13 cellular contexts compared by ENCODE assay signal in the genomic region with DNA sequence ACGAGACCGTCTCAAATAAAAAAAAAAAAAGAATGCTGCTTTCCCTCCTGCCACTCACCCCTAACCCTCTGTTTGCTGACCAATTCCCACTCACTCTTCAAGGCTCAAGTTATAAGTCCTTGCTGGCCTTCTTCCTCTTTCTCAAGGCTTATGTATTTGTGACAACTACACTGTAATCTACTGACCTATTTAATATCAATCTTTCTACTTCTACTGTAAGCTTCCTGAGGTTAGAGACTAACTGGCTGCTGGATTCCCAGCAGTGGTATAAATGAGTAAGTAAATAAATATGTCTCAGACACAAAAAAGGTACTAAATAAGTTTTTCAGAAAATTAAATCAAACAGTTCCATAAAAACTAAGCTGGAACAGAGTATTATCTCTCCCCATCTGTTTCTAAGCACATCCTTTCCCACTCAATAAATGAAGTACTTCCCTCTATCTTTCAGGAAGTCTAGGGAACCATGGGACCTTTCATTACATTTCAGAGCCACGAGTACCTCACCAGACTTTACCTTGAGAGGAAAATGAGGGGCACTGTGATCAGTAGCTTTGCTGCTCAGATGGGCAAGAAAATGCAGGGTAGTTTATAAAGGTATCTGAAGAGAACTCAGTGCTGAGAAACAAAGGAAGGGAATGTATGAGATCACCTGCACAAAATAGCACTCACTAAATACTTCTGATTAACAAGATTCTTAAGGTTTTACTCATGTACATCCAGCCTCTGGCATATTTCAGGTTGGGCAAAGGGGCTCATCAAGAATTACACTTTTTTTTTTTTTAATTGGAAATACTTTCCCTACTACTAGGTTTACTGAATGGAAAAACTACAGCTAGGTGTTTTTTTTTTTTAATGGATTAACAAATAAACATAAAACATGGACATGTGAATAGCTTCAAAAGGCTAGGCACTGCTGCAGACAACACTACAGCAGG. TPM values are rescaled to one million over a fixed set of nuclear protein-coding genes. Genes with fewer than 3 reads are reported as not detected.
DNase-seq lines count a peak whose midpoint lies in the region; ATAC-seq and TF ChIP-seq lines count a peak whose summit lies in the region.
"Had no signal": no experiment of that assay in that cellular context is flagged by ENCODE, and none has a peak within 500 bp of the region (broad histone marks: within the 10 kb centered on the region; RNA-seq: fewer than 3 reads in every experiment).

No MANE protein-coding gene starts in this region.

- H3K4me1 Mint-ChIP-seq in H9, result peaks cover 0 to 8% of the 10 kb centered on the region in 2 experiments; a peak in 2 of 4 replicates

- no peak overlapping the region for H4K91ac ChIP-seq in H9 (ENCODE audit: insufficient read length, low read depth, low read length)

- no peak overlapping the region for H3K4ac ChIP-seq in H9 (ENCODE audit: low read depth, low read length)

- no peak overlapping the region for H2BK15ac ChIP-seq in H9 (ENCODE audit: low read depth, low read length)

- H3K9ac ChIP-seq in H9 (ENCODE audit: extremely low read depth, insufficient read length, low read length), result no peak overlapping the region
- H3K9ac ChIP-seq: neural progenitor cell had no signal

- H3K14ac ChIP-seq in H9 (ENCODE audit: insufficient read depth, low read length), result no peak overlapping the region

- H3K4me1 ChIP-seq in H9 (ENCODE audit: insufficient read depth, low read length), result no peaks in the 10 kb centered on the region
- H3K4me1 ChIP-seq in SJSA1 (replicated peaks), result peaks cover 13% of the 10 kb centered on the region
- H3K4me1 ChIP-seq in psoas muscle, result peaks cover 32% of the 10 kb centered on the region
- peaks cover 0 to 2% of the 10 kb centered on the region in 2 donors for H3K4me1 ChIP-seq in aorta (ENCODE audit: control insufficient read depth in 1 of 2, insufficient read depth in 2 of 2, low read length in 2 of 2)
- H3K4me1 ChIP-seq: neural progenitor cell had no signal

- peak in 2 of 4 donors; percentile 6 to 59 for ATAC-seq in psoas muscle
- ATAC-seq in GM18498 (IDR thresholded peaks at IDR 0.05; ENCODE audit: unreplicated experiment), result no peak
- no peak for ATAC-seq in aorta (ENCODE audit: low FRiP score)
- ATAC-seq: T-cell had no signal

- no peaks in the 10 kb centered on the region for H3K23me2 ChIP-seq in H9 (ENCODE audit: insufficient read length, low read depth, low read length, poor library complexity, severe bottlenecking)

- H2BK12ac ChIP-seq in H9 (ENCODE audit: insufficient read length, low read depth, low read length), result no peak overlapping the region

- H2AFZ ChIP-seq in H9 (ENCODE audit: low read length), result no peak overlapping the region
- H2AFZ ChIP-seq: neural progenitor cell had no signal

- no peak overlapping the region for H3K18ac ChIP-seq in H9 (ENCODE audit: insufficient read length, low read depth, low read length)

- no peak overlapping the region for H2BK20ac ChIP-seq in H9 (ENCODE audit: low read depth, low read length, poor library complexity, severe bottlenecking)

- no peak for TF ChIP-seq POLR2A in lower leg skin (IDR thresholded peaks at IDR 0.05)

- H2AK5ac ChIP-seq in H9 (ENCODE audit: insufficient read length, low read length), result no peak overlapping the region

- H3K27me3 Mint-ChIP-seq in H9 (ENCODE audit: low read depth), result no peaks in the 10 kb centered on the region
- H3K27me3 Mint-ChIP-seq: T-cell had no signal

- no peak overlapping the region for H3T11ph ChIP-seq in H9 (ENCODE audit: low read length)

- no peak overlapping the region for H3K56ac ChIP-seq in H9 (ENCODE audit: insufficient read length, low read depth, low read length)

- no peaks in the 10 kb centered on the region for H3K9me3 Mint-ChIP-seq in H9
- H3K9me3 Mint-ChIP-seq: neural progenitor cell, T-cell had no signal

- H3K36me3 Mint-ChIP-seq in H9 (ENCODE audit: insufficient read depth in 1 of 3, low read depth in 3 of 3), result no peaks in the 10 kb centered on the region
- H3K36me3 Mint-ChIP-seq: neural progenitor cell, T-cell had no signal

- no peak for TF ChIP-seq CTCF in H9 (conservative IDR thresholded peaks at IDR 0.05)
- TF ChIP-seq CTCF in epithelial cell of esophagus (IDR thresholded peaks at IDR 0.05; ENCODE audit: insufficient read depth, low read depth, low read length, missing control alignments), result no peak
- TF ChIP-seq CTCF in psoas muscle (IDR thresholded peaks at IDR 0.05), result no peak
- no peak for TF ChIP-seq CTCF in lower leg skin (IDR thresholded peaks at IDR 0.05)

- peaks cover 2% of the 10 kb centered on the region; the same call in 1 of the 2 replicates for H3K79me2 ChIP-seq in H9 (ENCODE audit: insufficient read depth, low read length)

- H3K79me1 ChIP-seq in H9 (ENCODE audit: insufficient read depth, low read depth, low read length, poor library complexity, severe bottlenecking), result peaks cover 3% of the 10 kb centered on the region

- intact Hi-C loops in psoas muscle (cut with DNase I) (no loop called here), lower leg skin (cut with DNase I; ENCODE audit: low total_unique reads) (no loop called here), aorta (cut with DNase I) (no loop called here)

- no peak overlapping the region for H3K23ac ChIP-seq in H9 (ENCODE audit: insufficient read length, low read depth, low read length)

- DNase-seq in H9, result no peak
- DNase-seq in SJSA1 (ENCODE audit: low read depth in 1 of 2, low spot score in 2 of 2), result peak in 1 of 2 experiments; percentile 39
- peak; percentile 83 for DNase-seq in epithelial cell of esophagus (ENCODE audit: low read depth)
- no peak for DNase-seq in psoas muscle
- no peak for DNase-seq in lower leg skin (ENCODE audit: low spot score in 2 of 2)
- no peak for DNase-seq in NCI-H1048 (lab: John Stamatoyannopoulos, UW)
- no peak for DNase-seq in aorta
- DNase-seq: GF-D8, hippocampal formation, T-cell, thyroid gland had no signal

- no peak overlapping the region for H4K8ac ChIP-seq in H9 (replicated peaks; ENCODE audit: insufficient read length, low read depth, low read length)

- no peak overlapping the region for H2BK120ac ChIP-seq in H9 (ENCODE audit: low read depth, low read length, poor library complexity, severe bottlenecking)

- H3K4me3 Mint-ChIP-seq in H9, result no peak overlapping the region
- H3K4me3 Mint-ChIP-seq: neural progenitor cell, T-cell had no signal

- H3K36me3 ChIP-seq in SJSA1 (peaks cover 7% of the 10 kb centered on the region), psoas muscle (ENCODE audit: insufficient read depth in 1 of 2, low read depth in 1 of 2) (peaks cover 0 to 34% of the 10 kb centered on the region in 2 donors), aorta (ENCODE audit: control insufficient read depth in 1 of 2, insufficient read depth in 2 of 2, low read length in 1 of 2) (no peaks in the 10 kb centered on the region)
- H3K36me3 ChIP-seq: neural progenitor cell, thyroid gland had no signal

- WGBS in H9 (ENCODE audit: extremely low coverage, insufficient read length, low lambda C conversion rate), result no CpG with 5 or more reads among the region's 3 CpGs
- WGBS in psoas muscle, 3 donors, result 40 to 69% (median 55%) methylated on average over 3 of the region's 3 CpGs
- WGBS in lower leg skin, 2 donors, result 74 to 76% methylated on average over 3 of the region's 3 CpGs
- WGBS in aorta, 2 donors, result 35 to 41% methylated on average over 3 of the region's 3 CpGs

- no peaks in the 10 kb centered on the region for H4K20me1 ChIP-seq in H9 (ENCODE audit: control insufficient read depth, insufficient read depth, insufficient read length)

- no peaks in the 10 kb centered on the region for H3K9me3 ChIP-seq in H9 (ENCODE audit: control insufficient read depth, low read depth, low read length)
- H3K9me3 ChIP-seq in SJSA1 (replicated peaks), result no peaks in the 10 kb centered on the region
- no peaks in the 10 kb centered on the region for H3K9me3 ChIP-seq in psoas muscle
- no peaks in the 10 kb centered on the region for H3K9me3 ChIP-seq in aorta (ENCODE audit: control insufficient read depth, low read length)
- H3K9me3 ChIP-seq: thyroid gland had no signal

- peak overlapping the region; percentile 25 to 59 (median 30); a peak in 2 of 7 replicates for H3K27ac Mint-ChIP-seq in H9
- H3K27ac Mint-ChIP-seq: neural progenitor cell had no signal

- no peak overlapping the region for H3K4me2 ChIP-seq in H9 (ENCODE audit: insufficient read depth, insufficient read length, low read length)
- H3K4me2 ChIP-seq: neural progenitor cell had no signal

- H3K27me3 ChIP-seq in H9 (ENCODE audit: insufficient read depth, low read length) (no peaks in the 10 kb centered on the region), SJSA1 (replicated peaks) (no peaks in the 10 kb centered on the region), psoas muscle (ENCODE audit: insufficient read depth in 3 of 3, low read length in 2 of 3) (no peaks in the 10 kb centered on the region), aorta (ENCODE audit: control insufficient read depth in 1 of 2, insufficient read depth in 2 of 2, low read length in 1 of 2) (no peaks in the 10 kb centered on the region)
- H3K27me3 ChIP-seq: neural progenitor cell, thyroid gland had no signal

- H3K4me3 ChIP-seq in SJSA1 (no peak overlapping the region), epithelial cell of esophagus (ENCODE audit: low read length) (no peak overlapping the region), psoas muscle (no peak overlapping the region), lower leg skin (ENCODE audit: low read depth, poor library complexity, severe bottlenecking) (no peak overlapping the region), aorta (ENCODE audit: low read length in 2 of 2) (no peak overlapping the region)
- H3K4me3 ChIP-seq: neural progenitor cell, thyroid gland had no signal

- no peak overlapping the region for H4K5ac ChIP-seq in H9 (ENCODE audit: insufficient read length, low read depth, low read length)

- H3K27ac ChIP-seq in H9 (ENCODE audit: insufficient read length, low read depth, low read length), result no peak overlapping the region
- peak overlapping the region; percentile 74 for H3K27ac ChIP-seq in SJSA1
- peak overlapping the region; percentile 53 for H3K27ac ChIP-seq in psoas muscle
- H3K27ac ChIP-seq in aorta (ENCODE audit: low read depth in 1 of 2, low read length in 2 of 2), result no peak overlapping the region
- H3K27ac ChIP-seq: neural progenitor cell, thyroid gland had no signal

- H2BK5ac ChIP-seq in H9 (ENCODE audit: insufficient read length, low read length), result no peak overlapping the region

RNA-seq across cellular contexts. Expression of gene SSH2, which starts 10.8 kb away (rescaled TPM):
- total RNA-seq in H9 (2021) (11.8 and 14.6 TPM in 2 replicates), psoas muscle (100 to 1,000 TPM; 107 to 168 (median 140) TPM), lower leg skin (10 to 100 TPM in 3 of 4 donors, 1 to 10 TPM in 1; 10.0 to 20.3 (median 15.3) TPM), aorta (10 to 100 TPM; 29.5 to 35.3 TPM)
- total RNA-seq in SJSA1 (2014; rRNA removed; shearing (Covaris generic)), result 8.6 and 12.9 TPM in 2 replicates
- polyA plus RNA-seq in psoas muscle (10 to 100 TPM; 28.0 to 67.4 (median 43.4) TPM), aorta (10 to 100 TPM in 1 of 2 donors, 1 to 10 TPM in 1; 7.2 to 31.1 TPM)

RNA-seq across cellular contexts. Expression of gene EFCAB5, which starts 22.2 kb away (rescaled TPM):
- total RNA-seq in H9 (2021) (not detected in 2 replicates), psoas muscle (under 1 TPM in 1 of 4 donors, not detected in 3; 0.67 TPM), lower leg skin (1 to 10 TPM in 1 of 4 donors, under 1 TPM in 3; 0.46 to 1.0 (median 0.68) TPM), aorta (1 to 10 TPM in 1 of 2 donors, under 1 TPM in 1; 0.42 to 1.1 TPM)
- total RNA-seq in SJSA1 (2014; rRNA removed; shearing (Covaris generic)), result 0.16 TPM in 1 of 2 replicates, not detected in the other
- polyA plus RNA-seq in psoas muscle (under 1 TPM in 2 of 3 donors, not detected in 1; 0.10 to 0.17 TPM), aorta (not detected)

Comparison
In these comparisons a context has a peak if more than half of its experiments do, and no peak if none do; other contexts are left out.
1. H3K27ac ChIP-seq: peak in SJSA1 (single experiment) and psoas muscle (single experiment); none in H9 (single experiment) and aorta (0 of 2).